8 cellular contexts compared by ENCODE assay signal in genomic region chrX:47482065-47482511, GRCh38. TPM values are rescaled to one million over a fixed set of nuclear protein-coding genes. Genes with fewer than 3 reads are reported as not detected.
A peak's percentile ranks its signal among the peaks of the same experiment; 100 is the strongest.
DNase-seq lines count a peak whose midpoint lies in the region; ATAC-seq and TF ChIP-seq lines count a peak whose summit lies in the region.

No MANE protein-coding gene starts in this region.

- no peak for TF ChIP-seq EP300 in sigmoid colon (IDR thresholded peaks at IDR 0.05)

- H3K36me3 ChIP-seq in heart right ventricle = no peaks in the 10 kb centered on the region
- no peaks in the 10 kb centered on the region for H3K36me3 ChIP-seq in NT2/D1 (ENCODE audit: insufficient read depth, insufficient read length, low read length)
- H3K36me3 ChIP-seq in sigmoid colon = no peaks in the 10 kb centered on the region

- no peak for TF ChIP-seq POLR2A in sigmoid colon (IDR thresholded peaks at IDR 0.05)
- no peak for TF ChIP-seq POLR2A in erythroblast (IDR thresholded peaks at IDR 0.05; ENCODE audit: low read length)

- H3K27me3 ChIP-seq in heart right ventricle = no peaks in the 10 kb centered on the region
- no peaks in the 10 kb centered on the region for H3K27me3 ChIP-seq in NT2/D1 (ENCODE audit: insufficient read depth, insufficient read length)
- H3K27me3 ChIP-seq in sigmoid colon = no peaks in the 10 kb centered on the region

- intact Hi-C loops in heart right ventricle (cut with DNase I) (loop anchor here in 2 of 10 donors (5.0 to 10.0 kb wide), 3 partner anchors 247 to 355 kb away; partner anchors contain the start of genes CDK16 (in 1 of the 2), USP11 (in 1 of the 2) and ZNF81 (in 1 of the 2)), left ventricle myocardium superior (cut with micrococcal nuclease) (no loop called here), sigmoid colon (cut with DNase I) (loop anchor here (10.0 kb wide), 1 partner anchor 337 kb away; the partner anchor contains the start of genes NDUFB11 and RBM10)

- 8 to 10% methylated on average over 8 of the region's 8 CpGs for whole genome bisulfite sequencing in heart right ventricle, 2 donors
- WGBS in sigmoid colon, 2 donors = 7 to 12% methylated on average over 8 of the region's 8 CpGs

- DNase-seq in heart right ventricle = no peak
- DNase-seq in left ventricle myocardium superior = no peak
- DNase-seq in NT2/D1 (ENCODE audit: low read depth, low spot score) = no peak
- DNase-seq in epithelial cell of esophagus (ENCODE audit: low read depth) = no peak
- peak; percentile 20 for DNase-seq in sigmoid colon
- DNase-seq in erythroblast (lab: John Stamatoyannopoulos, UW) = no peak
- DNase-seq in NK-92 (lab: John Stamatoyannopoulos, UW; ENCODE audit: unreplicated experiment) = no peak
- DNase-seq in EL = no peak

- TF ChIP-seq CTCF in heart right ventricle (IDR thresholded peaks at IDR 0.05) (no peak), epithelial cell of esophagus (IDR thresholded peaks at IDR 0.05; ENCODE audit: insufficient read depth, low read depth, low read length, missing control alignments) (no peak), sigmoid colon (IDR thresholded peaks at IDR 0.05) (no peak)

- peak overlapping the region; percentile 95 to 99 (median 98) for H3K27ac ChIP-seq in heart right ventricle
- H3K27ac ChIP-seq in sigmoid colon = peak overlapping the region; percentile 91 to 96 (median 96)

- ATAC-seq in heart right ventricle (peak in 1 of 8 donors; percentile 28), left ventricle myocardium superior (no peak)

- peak overlapping the region; percentile 93 for H3K9ac ChIP-seq in NT2/D1 (ENCODE audit: insufficient read length, low read depth)

- H3K4me1 ChIP-seq in heart right ventricle (peaks cover 0 to 39% (median 12%) of the 10 kb centered on the region in 9 donors), NT2/D1 (ENCODE audit: insufficient read depth, insufficient read length) (no peaks in the 10 kb centered on the region), sigmoid colon (peaks cover 0 to 20% (median 0%) of the 10 kb centered on the region in 4 donors)

- peak overlapping the region; percentile 57 to 91 (median 82) for H3K4me3 ChIP-seq in heart right ventricle
- H3K4me3 ChIP-seq in NT2/D1 (ENCODE audit: insufficient read length, low read depth) = peak overlapping the region; percentile 71
- H3K4me3 ChIP-seq in epithelial cell of esophagus (ENCODE audit: low read length) = peak overlapping the region; percentile 64
- H3K4me3 ChIP-seq in sigmoid colon = peak overlapping the region; percentile 68 to 89 (median 76)

- no peaks in the 10 kb centered on the region for H3K9me3 ChIP-seq in heart right ventricle
- no peaks in the 10 kb centered on the region for H3K9me3 ChIP-seq in NT2/D1 (ENCODE audit: insufficient read depth, low read length)
- no peaks in the 10 kb centered on the region for H3K9me3 ChIP-seq in sigmoid colon

RNA-seq across cellular contexts. Expression of gene ZNF41, which starts 0.9 kb away (rescaled TPM):
- 10 to 100 TPM; 10.6 to 19.3 (median 14.8) TPM for total RNA-seq in heart right ventricle
- 1 to 10 TPM; 3.1 to 6.7 TPM for polyA plus RNA-seq in heart right ventricle
- 12.8 TPM for total RNA-seq in left ventricle myocardium superior
- 1 to 10 TPM; 4.3 to 8.4 (median 7.4) TPM for total RNA-seq in sigmoid colon
- polyA plus RNA-seq in sigmoid colon = 1 to 10 TPM; 3.0 to 4.0 (median 3.0) TPM
